In genomic region chr19:45994989-45995714, GRCh38 we compare ENCODE assay signal across 8 cellular contexts. TPM values are rescaled to one million over a fixed set of nuclear protein-coding genes. Genes with fewer than 3 reads are reported as not detected.
DNase-seq lines count a peak whose midpoint lies in the region; ATAC-seq, FAIRE-seq and TF ChIP-seq lines count a peak whose summit lies in the region.

A gene with protein sequence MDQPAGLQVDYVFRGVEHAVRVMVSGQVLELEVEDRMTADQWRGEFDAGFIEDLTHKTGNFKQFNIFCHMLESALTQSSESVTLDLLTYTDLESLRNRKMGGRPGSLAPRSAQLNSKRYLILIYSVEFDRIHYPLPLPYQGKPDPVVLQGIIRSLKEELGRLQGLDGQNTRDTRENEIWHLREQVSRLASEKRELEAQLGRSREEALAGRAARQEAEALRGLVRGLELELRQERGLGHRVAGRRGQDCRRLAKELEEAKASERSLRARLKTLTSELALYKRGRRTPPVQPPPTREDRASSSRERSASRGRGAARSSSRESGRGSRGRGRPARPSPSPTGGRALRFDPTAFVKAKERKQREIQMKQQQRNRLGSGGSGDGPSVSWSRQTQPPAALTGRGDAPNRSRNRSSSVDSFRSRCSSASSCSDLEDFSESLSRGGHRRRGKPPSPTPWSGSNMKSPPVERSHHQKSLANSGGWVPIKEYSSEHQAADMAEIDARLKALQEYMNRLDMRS (plus strand): TSS chr19:45995467. CDS start chr19:46003019, 7,552 bp downstream.

- ATAC-seq in GM21390 (IDR thresholded peaks at IDR 0.05; ENCODE audit: unreplicated experiment) = peak; percentile 95
- ATAC-seq in activated CD8-positive, alpha-beta memory T cell treated with anti-CD3 and anti-CD28 coated beads, Interleukin-2, amount 10 ng/mL, durations not matched to agents 7 days and 5 days = peak; percentile 98

- intact Hi-C loops in endothelial cell of umbilical vein (cut with micrococcal nuclease) = loop anchor here (1.0 to 5.0 kb wide), 4 partner anchors 21 to 178 kb away; partner anchors contain the start of genes MYPOP and RSPH6A

- peak; percentile 90 for TF ChIP-seq POLR2A in endothelial cell of umbilical vein (IDR thresholded peaks at IDR 0.05; ENCODE audit: low read depth, low read length)

- POLR2A ChIA-PET in endothelial cell of umbilical vein (lab: Charles Lee) = interaction anchor here (0.6 to 1.0 kb wide), 3 partner anchors 20 to 92 kb away, joined by 3 to 5 read pairs (median 3); partner anchors contain the start of gene MYPOP

- H3K9me3 Mint-ChIP-seq in activated CD8-positive, alpha-beta memory T cell treated with anti-CD3 and anti-CD28 coated beads, Interleukin-2, amount 10 ng/mL, durations not matched to agents 7 days and 5 days (ENCODE audit: low read depth) = no peaks in the 10 kb centered on the region
- no peaks in the 10 kb centered on the region for H3K9me3 Mint-ChIP-seq in mesothelial cell of epicardium

- H3K36me3 ChIP-seq in NT2/D1 (ENCODE audit: insufficient read depth, insufficient read length, low read length) (peaks cover 8% of the 10 kb centered on the region), endothelial cell of umbilical vein (ENCODE audit: control insufficient read depth in 2 of 2, extremely low read depth in 1 of 2, insufficient read depth in 2 of 2, low read length in 2 of 2) (no peaks in the 10 kb centered on the region)

- CTCF ChIA-PET in activated CD8-positive, alpha-beta memory T cell treated with anti-CD3 and anti-CD28 coated beads, Interleukin-2, amount 10 ng/mL, durations not matched to agents 7 days and 5 days (lab: Charles Lee) = interaction anchor here (0.6 to 2.0 kb wide), 15 partner anchors 10 to 270 kb away, joined by 3 to 11 read pairs (median 4); partner anchors contain the start of gene MYPOP
- CTCF ChIA-PET in endothelial cell of umbilical vein (lab: Charles Lee) = interaction anchor here (0.9 to 2.3 kb wide), 15 partner anchors 9 to 286 kb away, joined by 3 to 11 read pairs (median 4); partner anchors contain the start of genes MYPOP and NOVA2

- in situ Hi-C loops in Caki2 (cut with HindIII; ENCODE audit: low pct_unique_long_range_greater_than_20kb, low sequenced_read_pairs) = no loop called here

- H3K36me3 Mint-ChIP-seq in activated CD8-positive, alpha-beta memory T cell treated with anti-CD3 and anti-CD28 coated beads, Interleukin-2, amount 10 ng/mL, durations not matched to agents 7 days and 5 days = peaks cover 9% of the 10 kb centered on the region
- peaks cover 6% of the 10 kb centered on the region for H3K36me3 Mint-ChIP-seq in mesothelial cell of epicardium

- H3K4me2 ChIP-seq in endothelial cell of umbilical vein (ENCODE audit: insufficient read depth, low read length) = peak within 1 kb of the TSS; percentile 99

- no peaks in the 10 kb centered on the region for H3K9me1 ChIP-seq in endothelial cell of umbilical vein (replicated peaks; ENCODE audit: control insufficient read depth, extremely low read depth, insufficient read depth, low read length)

- BruUV-seq in endothelial cell of umbilical vein (replicated peaks; lab: Mats Ljungman, UMichigan) = no TSS peak

- H3K9ac ChIP-seq in NT2/D1 (ENCODE audit: insufficient read length, low read depth) (peak within 1 kb of the TSS; percentile 85), endothelial cell of umbilical vein (replicated peaks; ENCODE audit: extremely low read depth, insufficient read depth, low read length) (peak within 1 kb of the TSS; percentile 90)

- DNase-seq in Caki2 (ENCODE audit: low read depth) = peak; percentile 100
- peak in 75 of 76 experiments; percentile 88 to 100 (median 100) for DNase-seq in HUDEP-2 (lab: John Stamatoyannopoulos, UW; ENCODE audit: unreplicated experiment in 76 of 76)
- peak; percentile 92 for DNase-seq in NT2/D1 (ENCODE audit: low read depth, low spot score)
- DNase-seq in activated CD8-positive, alpha-beta memory T cell treated with anti-CD3 and anti-CD28 coated beads, Interleukin-2, amount 10 ng/mL, durations not matched to agents 7 days and 5 days = peak; percentile 97
- peak; percentile 100 for DNase-seq in endothelial cell of umbilical vein (ENCODE audit: low read depth, low spot score)
- DNase-seq in mesothelial cell of epicardium (ENCODE audit: low spot score in 2 of 2, unreplicated experiment in 2 of 2) = peak; percentile 90 to 97
- DNase-seq in stimulated activated CD8-positive, alpha-beta memory T cell treated with anti-CD3 and anti-CD28 coated beads, Interleukin-15, amount 100 ng/mL, for 48 hours (ENCODE audit: low read depth in 2 of 2) = peak; percentile 90 to 91

- dilution Hi-C loops in endothelial cell of umbilical vein (cut with MboI; ENCODE audit: extremely low pct_ligation_motif_present, low sequenced_read_pairs) = no loop called here

- peaks cover 7% of the 10 kb centered on the region for H3K4me1 ChIP-seq in NT2/D1 (ENCODE audit: insufficient read depth, insufficient read length)
- peaks cover 10% of the 10 kb centered on the region for H3K4me1 ChIP-seq in endothelial cell of umbilical vein (ENCODE audit: control insufficient read depth, extremely low read depth, insufficient read depth, low read length)

- H4K20me1 ChIP-seq in endothelial cell of umbilical vein (replicated peaks; ENCODE audit: control insufficient read depth, extremely low read depth, insufficient read depth, low read length) = no peaks in the 10 kb centered on the region

- TF ChIP-seq CTCF in endothelial cell of umbilical vein (IDR thresholded peaks at IDR 0.05; ENCODE audit: extremely low read depth in 1 of 2, insufficient read depth in 1 of 2, low read depth in 1 of 2, low read length in 2 of 2) (no peak), mesothelial cell of epicardium (IDR thresholded peaks at IDR 0.05; ENCODE audit: unreplicated experiment) (no peak)

- peaks cover 4% of the 10 kb centered on the region for H3K27me3 Mint-ChIP-seq in activated CD8-positive, alpha-beta memory T cell treated with anti-CD3 and anti-CD28 coated beads, Interleukin-2, amount 10 ng/mL, durations not matched to agents 7 days and 5 days
- H3K27me3 Mint-ChIP-seq in mesothelial cell of epicardium (ENCODE audit: low read depth) = peaks cover 15% of the 10 kb centered on the region

- peak; percentile 99 for FAIRE-seq in endothelial cell of umbilical vein (lab: Jason Lieb, UNC)

- H3K4me1 Mint-ChIP-seq in activated CD8-positive, alpha-beta memory T cell treated with anti-CD3 and anti-CD28 coated beads, Interleukin-2, amount 10 ng/mL, durations not matched to agents 7 days and 5 days = peaks cover 21% of the 10 kb centered on the region
- H3K4me1 Mint-ChIP-seq in mesothelial cell of epicardium = peaks cover 22% of the 10 kb centered on the region

- no peaks in the 10 kb centered on the region for H3K9me3 ChIP-seq in NT2/D1 (ENCODE audit: insufficient read depth, low read length)
- H3K9me3 ChIP-seq in endothelial cell of umbilical vein (replicated peaks; ENCODE audit: control insufficient read depth, insufficient read depth, low read length) = no peaks in the 10 kb centered on the region

- H3K4me3 ChIP-seq in NT2/D1 (ENCODE audit: insufficient read length, low read depth) (peak within 1 kb of the TSS; percentile 79), endothelial cell of umbilical vein (replicated peaks in 1 of 3; ENCODE audit: insufficient read depth in 1 of 3, low read depth in 1 of 3, low read length in 3 of 3) (peak within 1 kb of the TSS; percentile 69 to 99 (median 95))

- H3K4me3 Mint-ChIP-seq in activated CD8-positive, alpha-beta memory T cell treated with anti-CD3 and anti-CD28 coated beads, Interleukin-2, amount 10 ng/mL, durations not matched to agents 7 days and 5 days = no peak within 1 kb of the TSS
- H3K4me3 Mint-ChIP-seq in mesothelial cell of epicardium = peak within 1 kb of the TSS; percentile 20

- H3K27ac Mint-ChIP-seq in activated CD8-positive, alpha-beta memory T cell treated with anti-CD3 and anti-CD28 coated beads, Interleukin-2, amount 10 ng/mL, durations not matched to agents 7 days and 5 days = no peak within 1 kb of the TSS
- H3K27ac Mint-ChIP-seq in mesothelial cell of epicardium = no peak within 1 kb of the TSS

- H2AFZ ChIP-seq in endothelial cell of umbilical vein (ENCODE audit: low read depth, low read length) = peak within 1 kb of the TSS; percentile 86

- peak within 1 kb of the TSS; percentile 64 for H3K27ac ChIP-seq in endothelial cell of umbilical vein (ENCODE audit: insufficient read depth, low read depth, low read length)

- peaks cover under 1% of the 10 kb centered on the region for H3K27me3 ChIP-seq in NT2/D1 (ENCODE audit: insufficient read depth, insufficient read length)
- H3K27me3 ChIP-seq in endothelial cell of umbilical vein (ENCODE audit: control insufficient read depth in 2 of 2, insufficient read depth in 2 of 2, low read length in 2 of 2) = peaks cover 0 to under 1% of the 10 kb centered on the region in 2 experiments

- H3K79me2 ChIP-seq in endothelial cell of umbilical vein (ENCODE audit: control insufficient read depth, insufficient read depth, low read length) = peaks cover 5% of the 10 kb centered on the region

TF ChIP-seq in endothelial cell of umbilical vein, 7 proteins besides CTCF, POLR2A, EP300 and RAD21 (continues in another document):
- TF ChIP-seq JUN (IDR thresholded peaks at IDR 0.05; ENCODE audit: borderline replicate concordance, insufficient read depth, insufficient read length, low read depth) (no peak), MAX (IDR thresholded peaks at IDR 0.05; ENCODE audit: insufficient read depth, insufficient read length) (peak; percentile 88), POLR2AphosphoS5 (IDR thresholded peaks at IDR 0.05; ENCODE audit: insufficient read depth, low read depth, low read length) (peak; percentile 61), GATA2 (IDR thresholded peaks at IDR 0.05; ENCODE audit: insufficient read depth, insufficient read length, low read depth, low read length) (no peak), FOS (IDR thresholded peaks at IDR 0.05; ENCODE audit: borderline replicate concordance, insufficient read depth, low read length) (no peak)

RNA-seq across cellular contexts. Expression of the gene that starts here (rescaled TPM):
- 11.1 and 17.0 TPM in 2 replicates for total RNA-seq in Caki2 (2014; rRNA removed; shearing (Covaris generic); ENCODE audit: low replicate concordance)
- 10 to 100 TPM; 24.4 to 35.1 TPM for total RNA-seq in activated CD8-positive, alpha-beta memory T cell treated with anti-CD3 and anti-CD28 coated beads, Interleukin-2, amount 10 ng/mL, durations not matched to agents 7 days and 5 days
- 14.8 and 20.1 TPM in 2 replicates for total RNA-seq in endothelial cell of umbilical vein
- 9.6 and 10.3 TPM in 2 replicates for polyA plus RNA-seq in endothelial cell of umbilical vein
- 6.7 and 8.7 TPM in 2 replicates for polyA plus RNA-seq in endothelial cell of umbilical vein (2011; cell fraction: cytosol; rRNA removed)
- 19.2 and 22.3 TPM in 2 replicates for polyA plus RNA-seq in endothelial cell of umbilical vein (2011; cell fraction: nucleus; rRNA removed)
- 6.3 and 12.3 TPM in 2 replicates for polyA plus RNA-seq in endothelial cell of umbilical vein (2012)
- 6.4 and 11.9 TPM in 2 replicates for polyA minus RNA-seq in endothelial cell of umbilical vein
- 0.92 TPM for polyA minus RNA-seq in endothelial cell of umbilical vein (2011; cell fraction: cytosol; rRNA and poly(A)+ RNA removed)
- polyA minus RNA-seq in endothelial cell of umbilical vein (2011; cell fraction: nucleus; rRNA and poly(A)+ RNA removed) = 7.0 and 18.4 TPM in 2 replicates
- 21.5 to 24.9 TPM (median 22.3 TPM) in 3 replicates for total RNA-seq in mesothelial cell of epicardium

Comparison
In these comparisons a context has a peak if more than half of its experiments do, and no peak if none do; other contexts are left out.
1. Peak in every context shown above with its lines: DNase-seq, ATAC-seq, H3K4me3 ChIP-seq and H3K27ac ChIP-seq.